18 cellular contexts compared by ENCODE assay signal in the genomic region with DNA sequence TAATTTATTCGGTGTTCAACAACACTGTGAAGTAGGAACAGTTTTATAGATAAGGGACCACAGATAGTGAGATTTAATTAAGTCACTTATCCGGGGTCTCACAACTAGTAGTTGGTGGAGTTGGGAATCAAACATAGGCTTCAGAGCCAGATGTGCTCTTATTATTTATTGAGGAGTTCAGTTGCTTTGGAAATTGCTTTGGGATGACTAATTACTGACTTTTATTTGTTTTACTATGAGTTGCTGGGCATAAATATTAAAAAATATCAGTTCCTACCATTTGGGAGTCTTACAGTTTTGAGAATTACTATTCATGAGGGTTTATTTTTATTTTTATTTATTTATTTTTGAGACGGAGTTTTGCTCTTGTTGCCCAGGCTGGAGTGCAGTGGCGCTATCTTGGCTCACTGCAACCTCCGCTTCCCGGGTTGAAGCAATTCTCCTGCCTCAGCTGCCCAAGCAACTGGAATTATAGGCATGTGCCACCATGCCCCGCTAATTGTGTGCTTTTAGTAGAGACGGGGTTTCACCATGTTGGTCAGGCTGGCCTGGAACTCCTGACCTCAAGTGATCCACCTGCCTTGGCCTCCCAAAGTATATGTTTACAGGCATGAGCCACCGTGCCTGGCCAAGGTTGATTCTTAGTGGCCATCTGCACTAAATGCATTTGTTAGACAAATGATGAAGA. TPM values are rescaled to one million over a fixed set of nuclear protein-coding genes. Genes with fewer than 3 reads are reported as not detected.
DNase-seq lines count a peak whose midpoint lies in the region; ATAC-seq, FAIRE-seq and TF ChIP-seq lines count a peak whose summit lies in the region.
"Had no signal": no experiment of that assay in that cellular context is flagged by ENCODE, and none has a peak within 500 bp of the region (broad histone marks: within the 10 kb centered on the region; RNA-seq: fewer than 3 reads in every experiment).

No MANE protein-coding gene starts in this region.

- no peaks in the 10 kb centered on the region for H3K9me3 Mint-ChIP-seq in MCF 10A (ENCODE audit: unreplicated experiment)
- H3K9me3 Mint-ChIP-seq: activated T-helper 17 cell treated with anti-CD3 and anti-CD28 coated beads, Interleukin-2, amount 50 U/mL, for 72 hours had no signal

- H3K4me2 ChIP-seq in mammary epithelial cell (ENCODE audit: insufficient read depth, low read depth, low read length) (no peak overlapping the region), HepG2 (ENCODE audit: low read depth, low read length) (no peak overlapping the region)

- H3K79me2 ChIP-seq in mammary epithelial cell (ENCODE audit: insufficient read depth, low read length) (peaks cover 98% of the 10 kb centered on the region), HepG2 (ENCODE audit: insufficient read depth, low read length) (peaks cover 90% of the 10 kb centered on the region)

- TF ChIP-seq RAD21 in HepG2 (CRISPR knock-in tag; IDR thresholded peaks at IDR 0.05): no peak

- POLR2A ChIA-PET in MCF 10A (lab: Yijun Ruan, JAX): interaction anchor here (0.9 to 1.7 kb wide), 3 partner anchors 10 to 27 kb away, joined by 3 to 6 read pairs (median 3); no protein-coding TSS in a partner anchor
- POLR2A ChIA-PET in HepG2 (lab: Yijun Ruan, JAX): no interaction called here

- H3K9ac ChIP-seq in mammary epithelial cell (ENCODE audit: insufficient read depth, low read length) (no peak overlapping the region), HepG2 (ENCODE audit: insufficient read depth, low read depth, low read length) (no peak overlapping the region)

- ATAC-seq in HepG2 (no peak), GM18520 (IDR thresholded peaks at IDR 0.05; ENCODE audit: unreplicated experiment) (no peak), T-helper 17 cell (no peak)
- ATAC-seq: activated T-helper 17 cell treated with anti-CD3 and anti-CD28 coated beads, Interleukin-2, amount 50 U/mL, for 72 hours had no signal

- FAIRE-seq in HepG2 (lab: Jason Lieb, UNC): no peak
- FAIRE-seq: keratinocyte had no signal

- dilution Hi-C loops in mammary epithelial cell (cut with HindIII; ENCODE audit: low sequenced_read_pairs): no loop called here

- H3K4me1 Mint-ChIP-seq in MCF 10A (ENCODE audit: insufficient read depth, unreplicated experiment): peaks cover 22% of the 10 kb centered on the region
- H3K4me1 Mint-ChIP-seq in T-helper 17 cell: peaks cover 22% of the 10 kb centered on the region

- H3K27me3 ChIP-seq in mammary epithelial cell (ENCODE audit: insufficient read depth, low read length): no peaks in the 10 kb centered on the region
- no peaks in the 10 kb centered on the region for H3K27me3 ChIP-seq in HepG2 (ENCODE audit: control insufficient read depth in 1 of 2, insufficient read depth in 2 of 2, low read length in 2 of 2)
- H3K27me3 ChIP-seq in suprapubic skin: no peaks in the 10 kb centered on the region

- in situ Hi-C loops in mammary epithelial cell (cut with MboI; ENCODE audit: low sequenced_read_pairs in 2 of 2) (no loop called here), HepG2 (cut with HindIII; ENCODE audit: extremely low pct_ligation_motif_present, low pct_unique_long_range_greater_than_20kb) (no loop called here)

- TF ChIP-seq EP300 in HepG2 (IDR thresholded peaks at IDR 0.05; ENCODE audit: low read depth in 2 of 2, low read length in 2 of 2) (no peak), HepG2 (CRISPR knock-in tag; IDR thresholded peaks at IDR 0.05; ENCODE audit: borderline replicate concordance) (no peak), suprapubic skin (IDR thresholded peaks at IDR 0.05) (no peak)

- BruUV-seq in MCF 10A (replicated peaks; lab: Mats Ljungman, UMichigan) (no TSS peak), mammary epithelial cell (replicated peaks; lab: Mats Ljungman, UMichigan) (no TSS peak), HepG2 (replicated peaks; lab: Mats Ljungman, UMichigan) (no TSS peak)

- H3K27ac Mint-ChIP-seq in MCF 10A (ENCODE audit: low read depth, unreplicated experiment) (peak overlapping the region; percentile 57), T-helper 17 cell (no peak overlapping the region)

- intact Hi-C loops in MCF 10A (cut with micrococcal nuclease): no loop called here
- intact Hi-C loops in mammary epithelial cell (cut with micrococcal nuclease): no loop called here
- intact Hi-C loops in HepG2 (cut with micrococcal nuclease; ENCODE audit: unreplicated experiment): no loop called here

- no peak for TF ChIP-seq POLR2A in HepG2 (IDR thresholded peaks at IDR 0.05; ENCODE audit: insufficient read depth in 1 of 2, low read depth in 2 of 2, low read length in 2 of 2)
- TF ChIP-seq POLR2A in suprapubic skin (IDR thresholded peaks at IDR 0.05): no peak

- H3K4me3 Mint-ChIP-seq in MCF 10A (ENCODE audit: unreplicated experiment) (no peak overlapping the region), T-helper 17 cell (no peak overlapping the region)
- H3K4me3 Mint-ChIP-seq: activated T-helper 17 cell treated with anti-CD3 and anti-CD28 coated beads, Interleukin-2, amount 50 U/mL, for 72 hours had no signal

- H3K36me3 ChIP-seq in mammary epithelial cell (ENCODE audit: insufficient read depth, low read length) (peaks cover 7% of the 10 kb centered on the region), HepG2 (replicated peaks in 1 of 2; ENCODE audit: control insufficient read depth in 1 of 2, insufficient read depth in 2 of 2, low read length in 2 of 2) (peaks cover 1 to 11% of the 10 kb centered on the region in 2 experiments; a peak in 1 of 5 replicates), suprapubic skin (no peaks in the 10 kb centered on the region)

- H3K27me3 Mint-ChIP-seq in MCF 10A (ENCODE audit: insufficient read depth, unreplicated experiment) (no peaks in the 10 kb centered on the region), T-helper 17 cell (no peaks in the 10 kb centered on the region)
- H3K27me3 Mint-ChIP-seq: activated T-helper 17 cell treated with anti-CD3 and anti-CD28 coated beads, Interleukin-2, amount 50 U/mL, for 72 hours had no signal

- H3K4me1 ChIP-seq in mammary epithelial cell (ENCODE audit: insufficient read depth, low read length): peaks cover 18% of the 10 kb centered on the region
- H3K4me1 ChIP-seq in HepG2 (ENCODE audit: insufficient read depth, low read length): peaks cover 89% of the 10 kb centered on the region
- H3K4me1 ChIP-seq in suprapubic skin: peaks cover 71% of the 10 kb centered on the region

- peaks cover 59% of the 10 kb centered on the region for H3K36me3 Mint-ChIP-seq in MCF 10A (ENCODE audit: insufficient read depth, unreplicated experiment)
- no peaks in the 10 kb centered on the region for H3K36me3 Mint-ChIP-seq in T-helper 17 cell (ENCODE audit: low read depth)

- CTCF ChIA-PET in MCF 10A (lab: Yijun Ruan, JAX): interaction anchor here (1.1 kb wide), 1 partner anchor 16 kb away, joined by 6 read pairs; no protein-coding TSS in a partner anchor
- CTCF ChIA-PET in mammary epithelial cell (lab: Charles Lee; ENCODE audit: low non-redundant PET): no interaction called here
- CTCF ChIA-PET in HepG2 (lab: Yijun Ruan, JAX; ENCODE audit: low intra/inter-chr PET ratio, low total read pairs): no interaction called here

- no peak for TF ChIP-seq CTCF in MCF 10A (IDR thresholded peaks at IDR 0.05; ENCODE audit: unreplicated experiment)
- no peak for TF ChIP-seq CTCF in mammary epithelial cell (conservative IDR thresholded peaks at IDR 0.05 in 1 of 2, IDR thresholded peaks at IDR 0.05 in 1 of 2; ENCODE audit: extremely low read depth in 1 of 2, insufficient read depth in 1 of 2, low read depth in 1 of 2, low read length in 2 of 2)
- no peak for TF ChIP-seq CTCF in VCaP (conservative IDR thresholded peaks at IDR 0.05)
- TF ChIP-seq CTCF in HepG2 (CRISPR knock-in tag; IDR thresholded peaks at IDR 0.05): no peak
- TF ChIP-seq CTCF in suprapubic skin (IDR thresholded peaks at IDR 0.05): no peak

- H3K9me3 ChIP-seq in mammary epithelial cell (replicated peaks; ENCODE audit: insufficient read depth, low read length) (no peaks in the 10 kb centered on the region), HepG2 (ENCODE audit: low read length) (no peaks in the 10 kb centered on the region), suprapubic skin (no peaks in the 10 kb centered on the region), T-helper 17 cell (ENCODE audit: control insufficient read depth, low read length, poor library complexity, severe bottlenecking) (no peaks in the 10 kb centered on the region)

- DNase-seq in MCF 10A (ENCODE audit: unreplicated experiment) (no peak), mammary epithelial cell (no peak), HepG2 (ENCODE audit: low spot score) (no peak), suprapubic skin (ENCODE audit: low spot score in 2 of 2) (no peak), 8988T (no peak), T-helper 17 cell (no peak)
- DNase-seq: activated CD4-positive, alpha-beta T cell treated with anti-CD3 and anti-CD28 coated beads, Interleukin-2, amount 50 U/mL, for 48 hours; DMS 273 treated with DMSO at 0.1 percent for 48 hours; effector memory CD4-positive, alpha-beta T cell; glutamatergic neuron; NCI-H2081; NCI-H69; RPMI8226; stimulated activated naive CD4-positive, alpha-beta T cell treated with Interleukin-2 at 50 U/mL for 16 hours had no signal

- H4K20me1 ChIP-seq in mammary epithelial cell (ENCODE audit: insufficient read depth, low read length) (peaks cover 6% of the 10 kb centered on the region), HepG2 (ENCODE audit: insufficient read depth, low read length) (peaks cover 32% of the 10 kb centered on the region)

- H3K27ac ChIP-seq in mammary epithelial cell (ENCODE audit: insufficient read depth, low read depth, low read length) (no peak overlapping the region), VCaP (peak overlapping the region; percentile 41), HepG2 (ENCODE audit: extremely low read length, insufficient read depth, low read length) (peak overlapping the region; percentile 36), suprapubic skin (peak overlapping the region; percentile 41)

- WGBS in mammary epithelial cell (ENCODE audit: low coverage, missing lambda C conversion rate): 91% methylated on average over 9 of the region's 9 CpGs
- 85% methylated on average over 9 of the region's 9 CpGs for WGBS in HepG2 (ENCODE audit: low lambda C conversion rate)
- 61% methylated on average over 9 of the region's 9 CpGs for WGBS in suprapubic skin

- no peak overlapping the region for H2AFZ ChIP-seq in mammary epithelial cell (ENCODE audit: low read depth, low read length)
- H2AFZ ChIP-seq in HepG2 (ENCODE audit: low read length): no peak overlapping the region

- H3K4me3 ChIP-seq in mammary epithelial cell (replicated peaks in 1 of 3; ENCODE audit: insufficient read depth in 1 of 3, low read depth in 2 of 3, low read length in 3 of 3): no peak overlapping the region
- H3K4me3 ChIP-seq in HepG2 (replicated peaks in 1 of 3; ENCODE audit: insufficient read depth in 1 of 3, low read depth in 2 of 3, low read length in 3 of 3): no peak overlapping the region
- H3K4me3 ChIP-seq in suprapubic skin: no peak overlapping the region

RNA-seq across cellular contexts. Expression of a gene that starts 27.7 kb away (rescaled TPM):
- 92.2 and 116 TPM in 2 replicates for total RNA-seq in MCF 10A (2022)
- total RNA-seq in mammary epithelial cell: 100 to 1,000 TPM; 106 to 128 TPM
- polyA plus RNA-seq in mammary epithelial cell: 53.2 TPM
- polyA minus RNA-seq in mammary epithelial cell: 71.6 TPM
- total RNA-seq in HepG2 (2016; rRNA removed; fragmentation: Illumina TruSeq; extraction: Trizol): 92.6 and 127 TPM in 2 replicates
- total RNA-seq in HepG2 (2016; cell fraction: cytosol; rRNA removed; fragmentation: Illumina TruSeq; extraction: Trizol; ENCODE audit: low read depth): 4.4 and 4.8 TPM in 2 replicates
- total RNA-seq in HepG2 (2016; cell fraction: insoluble cytoplasmic fraction; rRNA removed; fragmentation: Illumina TruSeq; extraction: Trizol): 91.8 and 120 TPM in 2 replicates
- total RNA-seq in HepG2 (2016; cell fraction: membrane; rRNA removed; fragmentation: Illumina TruSeq; extraction: Trizol): 17.0 and 19.1 TPM in 2 replicates
- total RNA-seq in HepG2 (2016; cell fraction: nucleus; rRNA removed; fragmentation: Illumina TruSeq; extraction: Trizol): 65.3 and 66.9 TPM in 2 replicates
- polyA plus RNA-seq in HepG2 (2011; rRNA removed): 45.0 and 48.3 TPM in 2 replicates
- 24.6 and 36.8 TPM in 2 replicates for polyA plus RNA-seq in HepG2 (2011; cell fraction: cytosol; rRNA removed)
- polyA plus RNA-seq in HepG2 (2011; cell fraction: nucleus; rRNA removed): 24.7 and 31.6 TPM in 2 replicates
- polyA plus RNA-seq in HepG2 (2012): 42.6 and 51.5 TPM in 2 replicates
- 2.2 and 2.7 TPM in 2 replicates for polyA plus RNA-seq in HepG2 (2016; cell fraction: cytosol; fragmentation: Illumina TruSeq; extraction: Trizol; ENCODE audit: low read depth)
- polyA plus RNA-seq in HepG2 (2016; cell fraction: insoluble cytoplasmic fraction; fragmentation: Illumina TruSeq; extraction: Trizol; ENCODE audit: low read depth): 84.9 and 85.0 TPM in 2 replicates
- 6.4 and 7.9 TPM in 2 replicates for polyA plus RNA-seq in HepG2 (2016; cell fraction: membrane; fragmentation: Illumina TruSeq; extraction: Trizol; ENCODE audit: low read depth)
- polyA plus RNA-seq in HepG2 (2016; cell fraction: nucleus; fragmentation: Illumina TruSeq; extraction: Trizol; ENCODE audit: insufficient read depth, low read depth): 72.6 and 82.4 TPM in 2 replicates
- 52.7 and 91.8 TPM in 2 replicates for polyA minus RNA-seq in HepG2 (2011; rRNA and poly(A)+ RNA removed; ENCODE audit: low replicate concordance)
- polyA minus RNA-seq in HepG2 (2011; cell fraction: cytosol; rRNA and poly(A)+ RNA removed): 53.5 and 56.4 TPM in 2 replicates
- polyA minus RNA-seq in HepG2 (2011; cell fraction: nucleus; rRNA and poly(A)+ RNA removed): 36.8 and 66.3 TPM in 2 replicates
- total RNA-seq in suprapubic skin: 10 to 100 TPM; 73.3 to 93.3 (median 78.2) TPM
- total RNA-seq in T-helper 17 cell: 10 to 100 TPM; 74.5 to 76.3 TPM

RNA-seq across cellular contexts. Expression of a gene that starts 54.2 kb away (rescaled TPM):
- total RNA-seq in MCF 10A (2022) (3.2 and 3.3 TPM in 2 replicates), mammary epithelial cell (10 to 100 TPM in 1 of 2 donors, 1 to 10 TPM in 1; 7.8 to 26.0 TPM), HepG2 (2016; rRNA removed; fragmentation: Illumina TruSeq; extraction: Trizol) (1.4 and 5.1 TPM in 2 replicates), suprapubic skin (10 to 100 TPM in 3 of 4 donors, 1 to 10 TPM in 1; 6.0 to 26.6 (median 16.0) TPM), T-helper 17 cell (1 to 10 TPM; 1.4 to 1.9 TPM)
- polyA plus RNA-seq in mammary epithelial cell (6.3 TPM), HepG2 (2011; rRNA removed) (8.6 and 8.7 TPM in 2 replicates)
- polyA minus RNA-seq in mammary epithelial cell: 6.4 TPM
- 0.79 and 0.81 TPM in 2 replicates for total RNA-seq in HepG2 (2016; cell fraction: cytosol; rRNA removed; fragmentation: Illumina TruSeq; extraction: Trizol; ENCODE audit: low read depth)
- 0.98 and 4.8 TPM in 2 replicates for total RNA-seq in HepG2 (2016; cell fraction: insoluble cytoplasmic fraction; rRNA removed; fragmentation: Illumina TruSeq; extraction: Trizol)
- 1.1 TPM in 2 replicates for total RNA-seq in HepG2 (2016; cell fraction: membrane; rRNA removed; fragmentation: Illumina TruSeq; extraction: Trizol)
- 6.7 and 7.2 TPM in 2 replicates for total RNA-seq in HepG2 (2016; cell fraction: nucleus; rRNA removed; fragmentation: Illumina TruSeq; extraction: Trizol)
- 1.6 and 1.7 TPM in 2 replicates for polyA plus RNA-seq in HepG2 (2011; cell fraction: cytosol; rRNA removed)
- 84.9 and 116 TPM in 2 replicates for polyA plus RNA-seq in HepG2 (2011; cell fraction: nucleus; rRNA removed)
- 6.9 and 8.0 TPM in 2 replicates for polyA plus RNA-seq in HepG2 (2012)
- 0.40 and 0.63 TPM in 2 replicates for polyA plus RNA-seq in HepG2 (2016; cell fraction: cytosol; fragmentation: Illumina TruSeq; extraction: Trizol; ENCODE audit: low read depth)
- polyA plus RNA-seq in HepG2 (2016; cell fraction: insoluble cytoplasmic fraction; fragmentation: Illumina TruSeq; extraction: Trizol; ENCODE audit: low read depth): 2.1 and 2.3 TPM in 2 replicates
- 1.0 and 1.1 TPM in 2 replicates for polyA plus RNA-seq in HepG2 (2016; cell fraction: membrane; fragmentation: Illumina TruSeq; extraction: Trizol; ENCODE audit: low read depth)
- 21.9 and 30.8 TPM in 2 replicates for polyA plus RNA-seq in HepG2 (2016; cell fraction: nucleus; fragmentation: Illumina TruSeq; extraction: Trizol; ENCODE audit: insufficient read depth, low read depth)
- 3.0 and 3.2 TPM in 2 replicates for polyA minus RNA-seq in HepG2 (2011; rRNA and poly(A)+ RNA removed; ENCODE audit: low replicate concordance)
- 1.1 and 1.7 TPM in 2 replicates for polyA minus RNA-seq in HepG2 (2011; cell fraction: cytosol; rRNA and poly(A)+ RNA removed)
- 15.7 and 16.0 TPM in 2 replicates for polyA minus RNA-seq in HepG2 (2011; cell fraction: nucleus; rRNA and poly(A)+ RNA removed)
